Comparison of ENCODE assay signal across 21 cellular contexts in the genomic region with DNA sequence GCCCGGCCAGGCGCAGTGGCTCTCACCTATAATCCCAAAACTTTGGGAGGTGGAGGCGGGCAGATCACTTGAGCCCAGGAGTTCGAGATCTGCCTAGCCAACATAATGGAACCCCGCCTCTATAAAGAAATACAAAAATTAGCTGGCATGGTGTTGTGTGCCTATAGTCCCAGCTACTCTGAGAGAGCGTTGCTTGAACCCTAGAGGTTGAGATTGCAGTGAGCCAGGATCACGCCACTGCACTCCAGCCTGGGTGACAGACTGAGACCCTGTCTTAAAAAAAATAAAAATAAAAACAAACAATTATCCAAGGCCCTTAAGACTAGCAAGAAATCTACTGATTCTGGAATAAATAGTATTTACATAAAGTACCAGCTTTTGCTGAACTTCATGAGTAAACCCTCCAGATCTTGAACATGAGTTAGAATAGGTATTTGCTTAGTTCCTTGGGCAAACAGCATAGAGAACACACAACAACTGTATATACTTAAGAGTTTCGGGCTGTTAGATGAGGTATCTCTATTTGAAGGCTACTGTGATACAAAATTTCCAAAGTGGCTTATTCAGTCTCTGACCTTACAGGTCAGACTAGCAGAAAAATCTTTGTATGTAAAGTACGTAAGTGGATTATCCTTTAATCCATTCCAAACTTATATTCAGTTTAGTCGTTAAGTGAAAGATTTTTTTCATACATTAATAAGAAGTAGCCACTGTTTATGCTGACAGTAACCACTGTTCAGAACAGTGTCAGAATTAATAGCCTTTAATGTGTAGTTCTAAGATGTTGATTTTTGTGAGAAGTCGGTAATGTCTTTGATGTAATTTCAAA.
"Had no signal": no experiment of that assay in that cellular context is flagged by ENCODE, and none has a peak within 500 bp of the region (broad histone marks: within the 10 kb centered on the region; RNA-seq: fewer than 3 reads in every experiment).

No MANE protein-coding gene starts in this region.

- H2AFZ ChIP-seq: neural progenitor cell had no signal

- H3K9ac ChIP-seq: neural progenitor cell had no signal

- H3K9me3 ChIP-seq: adrenal gland, ascending aorta, esophagus muscularis mucosa, gastrocnemius medialis, prostate gland, right atrium auricular region, spleen, tibial artery had no signal

- H3K9me3 Mint-ChIP-seq: activated T-cell treated with anti-CD3 and anti-CD28 coated beads, Interleukin-2, amount 50 U/mL, for 4 hours; activated T-helper 2 cell treated with anti-CD3 and anti-CD28 coated beads, Interferon-gamma antibody, Interleukin-2, Interleukin-4, amounts not matched to agents 10 μg/mL and 5 μg/mL and 100 μg/mL, durations not matched to agents 14 hours and 24 hours and 36 hours; central memory CD8-positive, alpha-beta T cell; effector memory CD8-positive, alpha-beta T cell; neural progenitor cell; stimulated activated naive CD8-positive, alpha-beta T cell treated with anti-CD3 and anti-CD28 coated beads, Interleukin-15, Interleukin-2, amounts not matched to agents 100 ng/mL and 50 ng/mL, for 24 hours had no signal

- H3K4me2 ChIP-seq: neural progenitor cell had no signal

- H3K27me3 ChIP-seq: adrenal gland, ascending aorta, dorsolateral prefrontal cortex, esophagus muscularis mucosa, gastrocnemius medialis, neural progenitor cell, right atrium auricular region, spleen, tibial artery had no signal

- H3K4me3 ChIP-seq: adrenal gland, ascending aorta, dorsolateral prefrontal cortex, esophagus muscularis mucosa, gastrocnemius medialis, neural progenitor cell, prostate gland, right atrium auricular region, spleen, tibial artery had no signal

- H3K36me3 ChIP-seq: adrenal gland, ascending aorta, esophagus muscularis mucosa, gastrocnemius medialis, neural progenitor cell, prostate gland, right atrium auricular region had no signal

- DNase-seq: activated naive CD4-positive, alpha-beta T cell; activated T-cell treated with anti-CD3 and anti-CD28 coated beads, Interleukin-2, amount 50 U/mL, for 4 hours; adrenal gland; dorsolateral prefrontal cortex; effector memory CD8-positive, alpha-beta T cell; gastrocnemius medialis; head of caudate nucleus; mesenchymal stem cell; spleen; stimulated activated CD4-positive, alpha-beta T cell treated with anti-CD3 and anti-CD28 coated beads, Interleukin-4, amount 100 ng/mL, for 1 hour; T-helper 1 cell; tibial artery had no signal

- H3K27me3 Mint-ChIP-seq: activated naive CD8-positive, alpha-beta T cell; central memory CD8-positive, alpha-beta T cell; effector memory CD8-positive, alpha-beta T cell; stimulated activated naive CD8-positive, alpha-beta T cell treated with anti-CD3 and anti-CD28 coated beads, Interleukin-15, Interleukin-2, amounts not matched to agents 100 ng/mL and 50 ng/mL, for 24 hours had no signal

- H3K27ac ChIP-seq: adrenal gland, ascending aorta, dorsolateral prefrontal cortex, esophagus muscularis mucosa, gastrocnemius medialis, neural progenitor cell, prostate gland, right atrium auricular region, spleen, tibial artery had no signal

- H3K4me1 ChIP-seq: adrenal gland, ascending aorta, prostate gland, tibial artery had no signal

- H3K27ac Mint-ChIP-seq: activated naive CD8-positive, alpha-beta T cell; activated T-helper 2 cell treated with anti-CD3 and anti-CD28 coated beads, Interferon-gamma antibody, Interleukin-2, Interleukin-4, amounts not matched to agents 10 μg/mL and 5 μg/mL and 100 μg/mL, durations not matched to agents 14 hours and 24 hours and 36 hours; effector memory CD8-positive, alpha-beta T cell; neural progenitor cell; stimulated activated naive CD8-positive, alpha-beta T cell treated with anti-CD3 and anti-CD28 coated beads, Interleukin-15, Interleukin-2, amounts not matched to agents 100 ng/mL and 50 ng/mL, for 24 hours had no signal

- H3K4me3 Mint-ChIP-seq: activated naive CD8-positive, alpha-beta T cell; activated T-cell treated with anti-CD3 and anti-CD28 coated beads, Interleukin-2, amount 50 U/mL, for 4 hours; central memory CD8-positive, alpha-beta T cell; effector memory CD8-positive, alpha-beta T cell; neural progenitor cell; stimulated activated naive CD8-positive, alpha-beta T cell treated with anti-CD3 and anti-CD28 coated beads, Interleukin-15, Interleukin-2, amounts not matched to agents 100 ng/mL and 50 ng/mL, for 24 hours had no signal

- ATAC-seq: activated T-cell treated with anti-CD3 and anti-CD28 coated beads, Interleukin-2, amount 50 U/mL, for 4 hours; effector memory CD8-positive, alpha-beta T cell; gastrocnemius medialis had no signal
